Comparison of ENCODE assay signal across 1 cellular context in genomic region chr1:112528076-112528475, GRCh38.
TF ChIP-seq lines count a peak whose summit lies in the region.

No MANE protein-coding gene starts in this region.

TF ChIP-seq in SK-N-SH, 30 proteins besides CTCF, POLR2A, EP300 and RAD21 (continued from another document):
- TF ChIP-seq ZBTB33 (IDR thresholded peaks at IDR 0.05; ENCODE audit: borderline replicate concordance, low read depth), result no peak
- no peak for TF ChIP-seq USF1 (IDR thresholded peaks at IDR 0.05; ENCODE audit: borderline replicate concordance, low read depth)
- TF ChIP-seq NFIC (IDR thresholded peaks at IDR 0.05; ENCODE audit: borderline replicate concordance), result no peak
